ENCODE assay signal across 8 cellular contexts in genomic region chr6:35024601-35025054, GRCh38.
DNase-seq lines count a peak whose midpoint lies in the region; ATAC-seq, FAIRE-seq and TF ChIP-seq lines count a peak whose summit lies in the region.

No MANE protein-coding gene starts in this region.

- H3K4me1 ChIP-seq in aorta (ENCODE audit: control insufficient read depth in 1 of 2, insufficient read depth in 2 of 2, low read length in 2 of 2) = peaks cover 7 to 14% of the 10 kb centered on the region in 2 donors

- H3K4me3 Mint-ChIP-seq in Calu3 (ENCODE audit: low read depth, unreplicated experiment) (peak overlapping the region; percentile 27), chondrocyte (ENCODE audit: unreplicated experiment) (no peak overlapping the region)
- no peak overlapping the region for H3K4me3 Mint-ChIP-seq in CD4-positive, alpha-beta T cell

- DNase-seq in Calu3 = peak; percentile 76
- DNase-seq in NCI-H2029 (lab: John Stamatoyannopoulos, UW) = peak; percentile 89
- no peak for DNase-seq in chondrocyte (ENCODE audit: low spot score)
- DNase-seq in lung microvascular endothelial cell (ENCODE audit: low read depth in 2 of 2) = peak; percentile 65 to 84
- DNase-seq in aorta = peak in 1 of 2 donors; percentile 66
- DNase-seq in D721Med (ENCODE audit: insufficient read length, low spot score) = no peak
- DNase-seq in NCI-H2081 treated with DMSO at 0.1 percent for 48 hours (lab: John Stamatoyannopoulos, UW) = no peak
- no peak for DNase-seq in CD4-positive, alpha-beta T cell

- no peaks in the 10 kb centered on the region for H3K27me3 ChIP-seq in aorta (ENCODE audit: control insufficient read depth in 1 of 2, insufficient read depth in 2 of 2, low read length in 1 of 2)
- H3K27me3 ChIP-seq in CD4-positive, alpha-beta T cell (ENCODE audit: control insufficient read depth, insufficient read depth, low read length) = no peaks in the 10 kb centered on the region

- WGBS in aorta, 2 donors = 10 to 14% methylated on average over 4 of the region's 4 CpGs

- POLR2A ChIA-PET in CD4-positive, alpha-beta T cell (lab: Charles Lee) = no interaction called here

- no peaks in the 10 kb centered on the region for H3K9me3 ChIP-seq in aorta (ENCODE audit: control insufficient read depth, low read length)
- no peaks in the 10 kb centered on the region for H3K9me3 ChIP-seq in CD4-positive, alpha-beta T cell (ENCODE audit: control insufficient read depth, low read length)

- H3K27ac Mint-ChIP-seq in Calu3 (ENCODE audit: unreplicated experiment) = peak overlapping the region; percentile 31
- H3K27ac Mint-ChIP-seq in chondrocyte (ENCODE audit: unreplicated experiment) = peak overlapping the region; percentile 15
- no peak overlapping the region for H3K27ac Mint-ChIP-seq in CD4-positive, alpha-beta T cell

- ATAC-seq in aorta (ENCODE audit: low FRiP score) = peak; percentile 61
- no peak for ATAC-seq in CD4-positive, alpha-beta T cell (ENCODE audit: poor library complexity)

- H3K27ac ChIP-seq in aorta (ENCODE audit: low read depth in 1 of 2, low read length in 2 of 2) = peak overlapping the region; percentile 37 to 87
- H3K27ac ChIP-seq in CD4-positive, alpha-beta T cell (ENCODE audit: low read depth, low read length) = no peak overlapping the region

- no TSS peak for BruUV-seq in Calu3 (replicated peaks; lab: Mats Ljungman, UMichigan)

- H3K27me3 Mint-ChIP-seq in Calu3 (ENCODE audit: unreplicated experiment) = no peaks in the 10 kb centered on the region
- H3K27me3 Mint-ChIP-seq in chondrocyte (ENCODE audit: low read depth) = no peaks in the 10 kb centered on the region
- H3K27me3 Mint-ChIP-seq in CD4-positive, alpha-beta T cell = no peaks in the 10 kb centered on the region

- H3K9me3 Mint-ChIP-seq in Calu3 (ENCODE audit: low read depth, unreplicated experiment) (no peaks in the 10 kb centered on the region), chondrocyte (ENCODE audit: low read depth) (no peaks in the 10 kb centered on the region)
- no peaks in the 10 kb centered on the region for H3K9me3 Mint-ChIP-seq in CD4-positive, alpha-beta T cell

- no peak for FAIRE-seq in D721Med (lab: Jason Lieb, UNC)

- H3K4me1 Mint-ChIP-seq in Calu3 (ENCODE audit: low read depth, unreplicated experiment) (peaks cover 32% of the 10 kb centered on the region), chondrocyte (ENCODE audit: low read depth) (peaks cover 73% of the 10 kb centered on the region)
- peaks cover 5% of the 10 kb centered on the region for H3K4me1 Mint-ChIP-seq in CD4-positive, alpha-beta T cell (ENCODE audit: low read depth)

- H3K4me3 ChIP-seq in aorta (ENCODE audit: low read length in 2 of 2) = no peak overlapping the region

- CTCF ChIA-PET in Calu3 (lab: Charles Lee) = interaction anchor here (0.5 to 1.8 kb wide), 5 partner anchors 10 to 586 kb away, joined by 3 to 6 read pairs (median 4); no protein-coding TSS in a partner anchor
- CTCF ChIA-PET in CD4-positive, alpha-beta T cell (lab: Charles Lee) = no interaction called here

- intact Hi-C loops in Calu3 (cut with micrococcal nuclease; ENCODE audit: unreplicated experiment) (no loop called here), aorta (cut with DNase I) (no loop called here)
- intact Hi-C loops in CD4-positive, alpha-beta T cell (cut with DNase I, micrococcal nuclease) = no loop called here

- H3K36me3 Mint-ChIP-seq in Calu3 (ENCODE audit: insufficient read depth, unreplicated experiment) (peaks cover under 1% of the 10 kb centered on the region), chondrocyte (ENCODE audit: low read depth) (peaks cover 6% of the 10 kb centered on the region)
- peaks cover 27% of the 10 kb centered on the region for H3K36me3 Mint-ChIP-seq in CD4-positive, alpha-beta T cell (ENCODE audit: low read depth)

- no peaks in the 10 kb centered on the region for H3K36me3 ChIP-seq in aorta (ENCODE audit: control insufficient read depth in 1 of 2, insufficient read depth in 2 of 2, low read length in 1 of 2)

- TF ChIP-seq CTCF in Calu3 (IDR thresholded peaks at IDR 0.05; ENCODE audit: unreplicated experiment) = no peak
- no peak for TF ChIP-seq CTCF in chondrocyte (IDR thresholded peaks at IDR 0.05)
- TF ChIP-seq CTCF in D721Med (IDR thresholded peaks at IDR 0.05; ENCODE audit: insufficient read depth, missing control alignments) = no peak
- TF ChIP-seq CTCF in CD4-positive, alpha-beta T cell (IDR thresholded peaks at IDR 0.05) = no peak

Comparison
In these comparisons a context has a peak if more than half of its experiments do, and no peak if none do; other contexts are left out.
1. DNase-seq: peak in Calu3 (single experiment), NCI-H2029 (single experiment) and lung microvascular endothelial cell (2 of 2); none in chondrocyte (single experiment), D721Med (single experiment), NCI-H2081 treated with DMSO at 0.1 percent for 48 hours (single experiment) and CD4-positive, alpha-beta T cell (0 of 10).